In the genomic region with DNA sequence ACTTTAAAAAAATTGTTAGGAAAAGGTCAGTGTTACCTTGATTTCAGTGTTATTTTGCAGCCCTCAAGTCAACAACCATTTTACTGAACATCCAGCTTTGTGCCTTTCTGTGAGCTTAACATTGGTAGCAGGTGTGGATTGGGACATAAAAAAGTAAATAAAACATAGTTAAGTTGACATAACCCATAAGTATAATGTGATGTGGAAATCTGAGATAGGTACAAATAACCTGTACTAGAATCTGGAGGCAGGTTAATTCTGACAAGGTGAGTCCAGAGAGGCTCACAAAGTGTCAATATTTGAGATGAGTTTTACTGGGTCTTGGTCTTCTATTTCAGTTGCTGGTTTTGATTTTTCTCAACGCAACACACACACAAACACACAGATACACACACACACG, we compare ENCODE assay signal across 22 cellular contexts.
"Had no signal": no experiment of that assay in that cellular context is flagged by ENCODE, and none has a peak within 500 bp of the region (broad histone marks: within the 10 kb centered on the region; RNA-seq: fewer than 3 reads in every experiment).

No MANE protein-coding gene starts in this region.

- H3K4me3 Mint-ChIP-seq: activated CD8-positive, alpha-beta T cell treated with anti-CD3 and anti-CD28 coated beads for 36 hours; activated naive CD4-positive, alpha-beta T cell treated with anti-CD3 and anti-CD28 coated beads, Interleukin-2, amount 50 U/mL, for 24 hours; brain; central memory CD8-positive, alpha-beta T cell had no signal

- H3K9me3 ChIP-seq: ascending aorta, Peyer's patch, SJSA1 had no signal

- H3K27ac Mint-ChIP-seq: activated CD8-positive, alpha-beta T cell treated with anti-CD3 and anti-CD28 coated beads for 36 hours had no signal

- DNase-seq: activated CD4-positive, alpha-beta T cell treated with anti-CD3 and anti-CD28 coated beads for 4 hours; activated CD8-positive, alpha-beta memory T cell treated with anti-CD3 and anti-CD28 coated beads, Interleukin-2, amount 50 U/mL, for 48 hours; activated CD8-positive, alpha-beta T cell treated with anti-CD3 and anti-CD28 coated beads for 36 hours; activated naive CD4-positive, alpha-beta T cell; activated T-cell treated with anti-CD3 and anti-CD28 coated beads, Interleukin-2, amount 50 U/mL, for 1 hour; NCI-H1092; NCI-H1417; NCI-H1930; NCI-H446 treated with DMSO at 0.1 percent for 48 hours; NCI-H526 treated with DMSO at 0.1 percent for 48 hours; Peyer's patch; Right ventricle myocardium superior; SW 1271 had no signal

- H3K27me3 Mint-ChIP-seq: activated CD8-positive, alpha-beta T cell treated with anti-CD3 and anti-CD28 coated beads for 36 hours; activated naive CD4-positive, alpha-beta T cell treated with anti-CD3 and anti-CD28 coated beads, Interleukin-2, amount 50 U/mL, for 24 hours; brain; central memory CD8-positive, alpha-beta T cell had no signal

- H3K4me1 ChIP-seq: Peyer's patch had no signal

- H3K27ac ChIP-seq: ascending aorta, KMS-11, Peyer's patch, RWPE1, SJSA1 had no signal

- ATAC-seq: activated CD4-positive, CD25-positive, alpha-beta regulatory T cell treated with anti-CD3 and anti-CD28 coated beads, Interleukin-2, amount 50 U/mL, for 24 hours; activated CD8-positive, alpha-beta T cell treated with anti-CD3 and anti-CD28 coated beads for 36 hours; SK-N-SH treated with all-trans-retinoic acid at 6 μM for 48 hours had no signal

- H3K27me3 ChIP-seq: ascending aorta, Peyer's patch, SJSA1 had no signal

- H3K36me3 ChIP-seq: Peyer's patch had no signal

- H3K4me3 ChIP-seq: ascending aorta, Peyer's patch, SJSA1 had no signal
